Comparison of ENCODE assay signal across 35 cellular contexts in genomic region chr5:81803812-81804211, GRCh38. TPM values are rescaled to one million over a fixed set of nuclear protein-coding genes. Genes with fewer than 3 reads are reported as not detected.
DNase-seq lines count a peak whose midpoint lies in the region; ATAC-seq and TF ChIP-seq lines count a peak whose summit lies in the region.
"Had no signal": no experiment of that assay in that cellular context is flagged by ENCODE, and none has a peak within 500 bp of the region (broad histone marks: within the 10 kb centered on the region; RNA-seq: fewer than 3 reads in every experiment).

No MANE protein-coding gene starts in this region.

- no peak overlapping the region for H2BK15ac ChIP-seq in neuronal stem cell (ENCODE audit: low read length)

- H3K4me3 ChIP-seq in neuronal stem cell (ENCODE audit: low read length in 2 of 2): no peak overlapping the region
- H3K4me3 ChIP-seq in trophoblast cell (ENCODE audit: low read depth, low read length): no peak overlapping the region
- no peak overlapping the region for H3K4me3 ChIP-seq in esophagus muscularis mucosa
- H3K4me3 ChIP-seq: A549; BLaER1; BLaER1 treated with 17β-estradiol and CSF1 and Interleukin-3, amounts not matched to agents 10 nM and 100 nM had no signal

- H2AK5ac ChIP-seq in neuronal stem cell (ENCODE audit: low read depth, low read length): peak overlapping the region; percentile 89
- peak overlapping the region; percentile 6 for H2AK5ac ChIP-seq in trophoblast cell (ENCODE audit: low read length)

- H3K4me1 Mint-ChIP-seq in activated CD4-positive, alpha-beta T cell treated with anti-CD3 and anti-CD28 coated beads, Interleukin-2, amount 10 ng/mL, durations not matched to agents 24 days and 14 days: peaks cover 7% of the 10 kb centered on the region
- peaks cover 9% of the 10 kb centered on the region for H3K4me1 Mint-ChIP-seq in activated CD4-positive, alpha-beta T cell treated with anti-CD3 and anti-CD28 coated beads for 36 hours
- H3K4me1 Mint-ChIP-seq in activated T-cell treated with anti-CD3 and anti-CD28 coated beads, Interleukin-2, amount 50 U/mL, for 72 hours (ENCODE audit: low read depth): peaks cover 10% of the 10 kb centered on the region

- H3K14ac ChIP-seq in neuronal stem cell (ENCODE audit: low read length) (no peak overlapping the region), trophoblast cell (ENCODE audit: low read length) (no peak overlapping the region)

- H3K23ac ChIP-seq in neuronal stem cell (ENCODE audit: low read depth, low read length, poor library complexity) (no peak overlapping the region), trophoblast cell (ENCODE audit: low read length) (no peak overlapping the region)

- CTCF ChIA-PET in activated CD4-positive, alpha-beta T cell treated with anti-CD3 and anti-CD28 coated beads for 36 hours (lab: Charles Lee): interaction anchor here (1.0 kb wide), 1 partner anchor 44 kb away, joined by 3 read pairs; no protein-coding TSS in a partner anchor

- ATAC-seq in activated CD4-positive, alpha-beta T cell treated with anti-CD3 and anti-CD28 coated beads for 36 hours: no peak
- no peak for ATAC-seq in activated T-cell treated with anti-CD3 and anti-CD28 coated beads, Interleukin-2, amount 50 U/mL, for 72 hours (replicated peaks in 1 of 2)
- ATAC-seq: A549; CD8-positive, alpha-beta T cell had no signal

- no peaks in the 10 kb centered on the region for H3K79me2 ChIP-seq in trophoblast cell (ENCODE audit: control insufficient read depth, insufficient read depth, low read length, poor library complexity)

- peak overlapping the region; percentile 10 for H2BK5ac ChIP-seq in neuronal stem cell (ENCODE audit: low read length)
- H2BK5ac ChIP-seq in trophoblast cell (ENCODE audit: low read depth, low read length, poor library complexity): no peak overlapping the region

- peak overlapping the region; percentile 11 for H4K91ac ChIP-seq in neuronal stem cell (ENCODE audit: low read depth, low read length, poor library complexity)
- no peak overlapping the region for H4K91ac ChIP-seq in trophoblast cell (ENCODE audit: low read depth, low read length)

- peaks cover 11% of the 10 kb centered on the region for H3K27me3 Mint-ChIP-seq in activated CD4-positive, alpha-beta T cell treated with anti-CD3 and anti-CD28 coated beads, Interleukin-2, amount 10 ng/mL, durations not matched to agents 24 days and 14 days
- H3K27me3 Mint-ChIP-seq in activated CD4-positive, alpha-beta T cell treated with anti-CD3 and anti-CD28 coated beads for 36 hours: no peaks in the 10 kb centered on the region
- no peaks in the 10 kb centered on the region for H3K27me3 Mint-ChIP-seq in activated T-cell treated with anti-CD3 and anti-CD28 coated beads, Interleukin-2, amount 50 U/mL, for 72 hours (ENCODE audit: low read depth)
- H3K27me3 Mint-ChIP-seq: B cell; CD4-positive, alpha-beta memory T cell; CD4-positive, alpha-beta T cell had no signal

- TF ChIP-seq POLR2A in esophagus muscularis mucosa (IDR thresholded peaks at IDR 0.05; ENCODE audit: low read depth): no peak

- intact Hi-C loops in activated CD4-positive, alpha-beta T cell treated with anti-CD3 and anti-CD28 coated beads, Interleukin-2, amount 10 ng/mL, durations not matched to agents 24 days and 14 days (cut with micrococcal nuclease): no loop called here
- intact Hi-C loops in activated CD4-positive, alpha-beta T cell treated with anti-CD3 and anti-CD28 coated beads for 36 hours (cut with DNase I, micrococcal nuclease): no loop called here
- intact Hi-C loops in esophagus muscularis mucosa (cut with DNase I): no loop called here

- DNase-seq in activated CD4-positive, alpha-beta T cell treated with anti-CD3 and anti-CD28 coated beads, Interleukin-2, amount 10 ng/mL, durations not matched to agents 24 days and 14 days: peak; percentile 51
- DNase-seq in activated CD4-positive, alpha-beta T cell treated with anti-CD3 and anti-CD28 coated beads for 36 hours: no peak
- DNase-seq in RPMI8226 (peak; percentile 16), neuronal stem cell (ENCODE audit: low spot score) (no peak), trophoblast cell (peak; percentile 34 to 63), GF-D8 (lab: John Stamatoyannopoulos, UW) (no peak), esophagus muscularis mucosa (ENCODE audit: extremely low spot score) (no peak)
- no peak for DNase-seq in activated T-cell treated with anti-CD3 and anti-CD28 coated beads, Interleukin-2, amount 50 U/mL, for 72 hours
- DNase-seq: 8988T; ACHN; AML-193; BE2C; C1 segment of cervical spinal cord; Caco-2; Calu3; CD4-positive, alpha-beta memory T cell; CD4-positive, alpha-beta T cell; CD4-positive, CD25-positive, alpha-beta regulatory T cell; CD8-positive, alpha-beta memory T cell; CD8-positive, alpha-beta T cell; COR-L47; DMS 273 treated with DMSO at 0.1 percent for 48 hours; DMS153; DMS53; DMS79; DMS79 treated with DMSO at 0.1 percent for 48 hours; DND-41; EL had no signal

- H2BK120ac ChIP-seq in neuronal stem cell (ENCODE audit: low read depth, low read length): peak overlapping the region; percentile 2
- H2BK120ac ChIP-seq in trophoblast cell (ENCODE audit: insufficient read depth, low read length, poor library complexity): no peak overlapping the region

- H3K27ac ChIP-seq in neuronal stem cell (replicated peaks; ENCODE audit: low read length): no peak overlapping the region
- H3K27ac ChIP-seq in trophoblast cell (ENCODE audit: low read depth, low read length): no peak overlapping the region
- H3K27ac ChIP-seq in esophagus muscularis mucosa (replicated peaks in 1 of 4): no peak overlapping the region
- H3K27ac ChIP-seq: 22Rv1; A549; BLaER1; BLaER1 treated with 17β-estradiol and CSF1 and Interleukin-3, amounts not matched to agents 10 nM and 100 nM; C4-2B had no signal

- no peak overlapping the region for H3K27ac Mint-ChIP-seq in activated CD4-positive, alpha-beta T cell treated with anti-CD3 and anti-CD28 coated beads, Interleukin-2, amount 10 ng/mL, durations not matched to agents 24 days and 14 days
- H3K27ac Mint-ChIP-seq in activated CD4-positive, alpha-beta T cell treated with anti-CD3 and anti-CD28 coated beads for 36 hours: no peak overlapping the region
- H3K27ac Mint-ChIP-seq in activated T-cell treated with anti-CD3 and anti-CD28 coated beads, Interleukin-2, amount 50 U/mL, for 72 hours: no peak overlapping the region
- H3K27ac Mint-ChIP-seq: B cell; CD14-positive monocyte; CD4-positive, alpha-beta memory T cell; CD4-positive, alpha-beta T cell; CD4-positive, CD25-positive, alpha-beta regulatory T cell; CD8-positive, alpha-beta memory T cell; CD8-positive, alpha-beta T cell had no signal

- no peaks in the 10 kb centered on the region for H3K36me3 Mint-ChIP-seq in activated CD4-positive, alpha-beta T cell treated with anti-CD3 and anti-CD28 coated beads, Interleukin-2, amount 10 ng/mL, durations not matched to agents 24 days and 14 days (ENCODE audit: low read depth)
- H3K36me3 Mint-ChIP-seq in activated CD4-positive, alpha-beta T cell treated with anti-CD3 and anti-CD28 coated beads for 36 hours (ENCODE audit: low read depth): peaks cover 2% of the 10 kb centered on the region
- H3K36me3 Mint-ChIP-seq in activated T-cell treated with anti-CD3 and anti-CD28 coated beads, Interleukin-2, amount 50 U/mL, for 72 hours (ENCODE audit: insufficient read depth in 2 of 2): peaks cover 0 to 6% of the 10 kb centered on the region in 2 donors
- H3K36me3 Mint-ChIP-seq: CD14-positive monocyte; CD4-positive, CD25-positive, alpha-beta regulatory T cell; CD8-positive, alpha-beta T cell had no signal

- H3K79me1 ChIP-seq in neuronal stem cell (ENCODE audit: low read depth, low read length) (no peaks in the 10 kb centered on the region), trophoblast cell (ENCODE audit: low read length) (peaks cover 15% of the 10 kb centered on the region)

- no peak overlapping the region for H3K4ac ChIP-seq in neuronal stem cell (ENCODE audit: low read length)
- H3K4ac ChIP-seq in trophoblast cell (ENCODE audit: low read depth, low read length): no peak overlapping the region

- no peak overlapping the region for H2BK12ac ChIP-seq in neuronal stem cell (ENCODE audit: low read length)
- H2BK12ac ChIP-seq in trophoblast cell (ENCODE audit: low read length): no peak overlapping the region

- H3K9ac ChIP-seq in neuronal stem cell (ENCODE audit: low read depth, low read length, poor library complexity) (no peak overlapping the region), trophoblast cell (ENCODE audit: low read length) (no peak overlapping the region)
- H3K9ac ChIP-seq: BLaER1; BLaER1 treated with 17β-estradiol and CSF1 and Interleukin-3, amounts not matched to agents 10 nM and 100 nM had no signal

- H3K27me3 ChIP-seq in neuronal stem cell (ENCODE audit: control insufficient read depth in 3 of 3, insufficient read depth in 3 of 3, low read depth in 1 of 3, low read length in 3 of 3): no peaks in the 10 kb centered on the region
- H3K27me3 ChIP-seq in trophoblast cell (ENCODE audit: insufficient read depth, low read length): no peaks in the 10 kb centered on the region
- H3K27me3 ChIP-seq in esophagus muscularis mucosa: no peaks in the 10 kb centered on the region
- H3K27me3 ChIP-seq: BE2C; BLaER1; BLaER1 treated with 17β-estradiol and CSF1 and Interleukin-3, amounts not matched to agents 10 nM and 100 nM had no signal

- H4K12ac ChIP-seq in trophoblast cell (ENCODE audit: low read depth, low read length): no peak overlapping the region

- H3K18ac ChIP-seq in neuronal stem cell (ENCODE audit: low read length) (peak overlapping the region; percentile 9), trophoblast cell (ENCODE audit: low read length) (no peak overlapping the region)

- no CpG with 5 or more reads among the region's 3 CpGs for WGBS in neuronal stem cell (ENCODE audit: extremely low coverage in 2 of 2, insufficient read length in 2 of 2, insufficient replicate concordance in 1 of 2), 2 donors
- WGBS in trophoblast cell (ENCODE audit: extremely low coverage, insufficient coverage, insufficient read length): no CpG with 5 or more reads among the region's 3 CpGs
- 93% methylated on average over 3 of the region's 3 CpGs for WGBS in esophagus muscularis mucosa

- H3K9me3 Mint-ChIP-seq in activated CD4-positive, alpha-beta T cell treated with anti-CD3 and anti-CD28 coated beads, Interleukin-2, amount 10 ng/mL, durations not matched to agents 24 days and 14 days: peaks cover 28% of the 10 kb centered on the region
- peaks cover 15% of the 10 kb centered on the region for H3K9me3 Mint-ChIP-seq in activated CD4-positive, alpha-beta T cell treated with anti-CD3 and anti-CD28 coated beads for 36 hours (ENCODE audit: low read depth)
- peaks cover 7 to 9% of the 10 kb centered on the region in 2 donors for H3K9me3 Mint-ChIP-seq in activated T-cell treated with anti-CD3 and anti-CD28 coated beads, Interleukin-2, amount 50 U/mL, for 72 hours

- no peak for TF ChIP-seq EP300 in esophagus muscularis mucosa (IDR thresholded peaks at IDR 0.05)

- H3K9me3 ChIP-seq in neuronal stem cell (replicated peaks in 1 of 2; ENCODE audit: control insufficient read depth in 2 of 2, insufficient read depth in 1 of 2, low read depth in 1 of 2, low read length in 2 of 2) (peaks cover 0 to 2% of the 10 kb centered on the region in 2 donors), trophoblast cell (ENCODE audit: insufficient read depth, low read depth, low read length) (no peaks in the 10 kb centered on the region), esophagus muscularis mucosa (peaks cover 0 to 21% (median 7%) of the 10 kb centered on the region in 4 donors)
- H3K9me3 ChIP-seq: BE2C had no signal

- H3K36me3 ChIP-seq in neuronal stem cell (replicated peaks in 1 of 2; ENCODE audit: control insufficient read depth in 2 of 2, insufficient read depth in 2 of 2, low read length in 2 of 2): no peaks in the 10 kb centered on the region
- H3K36me3 ChIP-seq in trophoblast cell (ENCODE audit: control insufficient read depth in 1 of 2, insufficient read depth in 2 of 2, low read length in 2 of 2): no peaks in the 10 kb centered on the region
- no peaks in the 10 kb centered on the region for H3K36me3 ChIP-seq in esophagus muscularis mucosa
- H3K36me3 ChIP-seq: BE2C; BLaER1; BLaER1 treated with 17β-estradiol and CSF1 and Interleukin-3, amounts not matched to agents 10 nM and 100 nM had no signal

- no peak overlapping the region for H3K4me3 Mint-ChIP-seq in activated CD4-positive, alpha-beta T cell treated with anti-CD3 and anti-CD28 coated beads, Interleukin-2, amount 10 ng/mL, durations not matched to agents 24 days and 14 days
- H3K4me3 Mint-ChIP-seq in activated CD4-positive, alpha-beta T cell treated with anti-CD3 and anti-CD28 coated beads for 36 hours: no peak overlapping the region
- H3K4me3 Mint-ChIP-seq in activated T-cell treated with anti-CD3 and anti-CD28 coated beads, Interleukin-2, amount 50 U/mL, for 72 hours: no peak overlapping the region
- H3K4me3 Mint-ChIP-seq: B cell; CD14-positive monocyte; CD4-positive, alpha-beta memory T cell; CD4-positive, alpha-beta T cell; CD8-positive, alpha-beta memory T cell; CD8-positive, alpha-beta T cell had no signal

- POLR2A ChIA-PET in activated CD4-positive, alpha-beta T cell treated with anti-CD3 and anti-CD28 coated beads for 36 hours (lab: Charles Lee): no interaction called here

- H2AFZ ChIP-seq in neuronal stem cell (ENCODE audit: low read length): no peak overlapping the region
- no peak overlapping the region for H2AFZ ChIP-seq in trophoblast cell (ENCODE audit: insufficient read depth, low read length, poor library complexity)

- TF ChIP-seq CTCF in esophagus muscularis mucosa (IDR thresholded peaks at IDR 0.05): no peak

- no peak overlapping the region for H4K8ac ChIP-seq in neuronal stem cell (ENCODE audit: low read depth, low read length)
- H4K8ac ChIP-seq in trophoblast cell (ENCODE audit: low read depth, low read length): no peak overlapping the region

- H3K4me2 ChIP-seq in neuronal stem cell (ENCODE audit: insufficient read depth, low read length, poor library complexity, severe bottlenecking) (no peak overlapping the region), trophoblast cell (ENCODE audit: low read length) (no peak overlapping the region)
- H3K4me2 ChIP-seq: A549; BLaER1; BLaER1 treated with 17β-estradiol and CSF1 and Interleukin-3, amounts not matched to agents 10 nM and 100 nM had no signal

- no peaks in the 10 kb centered on the region for H3K4me1 ChIP-seq in neuronal stem cell (ENCODE audit: control insufficient read depth in 2 of 2, insufficient read depth in 1 of 2, low read depth in 1 of 2, low read length in 2 of 2)
- peaks cover 7 to 8% of the 10 kb centered on the region in 2 experiments for H3K4me1 ChIP-seq in trophoblast cell (ENCODE audit: control insufficient read depth in 1 of 2, insufficient read depth in 2 of 2, low read length in 2 of 2)
- H3K4me1 ChIP-seq in esophagus muscularis mucosa: peaks cover 0 to 8% (median 3%) of the 10 kb centered on the region in 4 donors
- H3K4me1 ChIP-seq: A549, BE2C had no signal

RNA-seq across cellular contexts. Expression of gene SSBP2, which starts 52.9 kb away (rescaled TPM):
- total RNA-seq in activated CD4-positive, alpha-beta T cell treated with anti-CD3 and anti-CD28 coated beads, Interleukin-2, amount 10 ng/mL, durations not matched to agents 24 days and 14 days: 13.1 and 13.4 TPM in 2 replicates
- total RNA-seq in activated CD4-positive, alpha-beta T cell treated with anti-CD3 and anti-CD28 coated beads for 36 hours: 10 to 100 TPM; 16.9 to 21.4 TPM
- polyA plus RNA-seq in neuronal stem cell (2013, experiment 1 of 2): 130 TPM
- 125 TPM for polyA plus RNA-seq in neuronal stem cell (2013, experiment 2 of 2)
- polyA plus RNA-seq in trophoblast cell (2013): 10.6 and 10.9 TPM in 2 replicates
- 10 to 100 TPM; 62.9 to 97.2 (median 74.2) TPM for total RNA-seq in esophagus muscularis mucosa
- 10 to 100 TPM; 13.5 to 17.5 TPM for total RNA-seq in activated T-cell treated with anti-CD3 and anti-CD28 coated beads, Interleukin-2, amount 50 U/mL, for 72 hours

Comparison
In these comparisons a context has a peak if more than half of its experiments do, and no peak if none do; other contexts are left out.
1. DNase-seq: peak in activated CD4-positive, alpha-beta T cell treated with anti-CD3 and anti-CD28 coated beads, Interleukin-2, amount 10 ng/mL, durations not matched to agents 24 days and 14 days (single experiment), RPMI8226 (single experiment) and trophoblast cell (2 of 2); none in activated CD4-positive, alpha-beta T cell treated with anti-CD3 and anti-CD28 coated beads for 36 hours (single experiment), neuronal stem cell (single experiment), GF-D8 (single experiment), esophagus muscularis mucosa (single experiment) and activated T-cell treated with anti-CD3 and anti-CD28 coated beads, Interleukin-2, amount 50 U/mL, for 72 hours (0 of 2).